15 cellular contexts compared by ENCODE assay signal in the genomic region with DNA sequence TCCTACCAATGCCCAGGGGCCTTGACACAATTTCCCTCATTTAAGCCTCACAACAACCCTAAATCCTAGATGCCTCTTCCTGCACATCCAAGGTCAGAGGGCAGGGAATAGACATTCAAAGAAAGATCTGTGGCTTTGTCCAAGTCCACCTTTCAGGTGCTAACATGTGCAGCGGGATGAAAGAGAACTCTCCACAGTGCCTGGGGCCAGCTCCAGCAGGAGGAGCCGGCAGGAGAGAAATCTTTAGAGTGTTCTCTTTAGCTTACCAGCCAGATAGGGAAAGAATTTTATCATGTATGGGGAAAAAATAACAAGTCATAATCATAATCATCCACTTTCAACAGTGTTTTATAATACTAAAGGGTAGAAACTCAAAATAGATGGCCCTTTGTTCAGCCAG.
DNase-seq lines count a peak whose midpoint lies in the region; ATAC-seq, FAIRE-seq and TF ChIP-seq lines count a peak whose summit lies in the region.
"Had no signal": no experiment of that assay in that cellular context is flagged by ENCODE, and none has a peak within 500 bp of the region (broad histone marks: within the 10 kb centered on the region; RNA-seq: fewer than 3 reads in every experiment).

No MANE protein-coding gene starts in this region.

- no peaks in the 10 kb centered on the region for H3K79me2 ChIP-seq in neural progenitor cell (ENCODE audit: low read depth)

- no peak overlapping the region for H3K4me3 ChIP-seq in cardiac muscle cell
- H3K4me3 ChIP-seq in RWPE2 (ENCODE audit: severe bottlenecking) = no peak overlapping the region
- no peak overlapping the region for H3K4me3 ChIP-seq in neural progenitor cell
- H3K4me3 ChIP-seq: GM12878, GM23338 had no signal

- H3K27me3 ChIP-seq in cardiac muscle cell (no peaks in the 10 kb centered on the region), RWPE2 (ENCODE audit: insufficient read depth, poor library complexity, severe bottlenecking) (no peaks in the 10 kb centered on the region), neural progenitor cell (no peaks in the 10 kb centered on the region)

- H3K4me1 ChIP-seq in cardiac muscle cell (ENCODE audit: low read depth) (peaks cover 3% of the 10 kb centered on the region), RWPE2 (ENCODE audit: insufficient read depth, poor library complexity, severe bottlenecking) (no peaks in the 10 kb centered on the region), neural progenitor cell (peaks cover 7% of the 10 kb centered on the region)

- H3K36me3 ChIP-seq in cardiac muscle cell (no peaks in the 10 kb centered on the region), RWPE2 (ENCODE audit: low read depth) (no peaks in the 10 kb centered on the region), neural progenitor cell (no peaks in the 10 kb centered on the region)

- H3K27ac Mint-ChIP-seq in neural progenitor cell = peak overlapping the region; percentile 35
- H3K27ac Mint-ChIP-seq: CD4-positive, alpha-beta memory T cell; GM23338; H9; IgD-negative memory B cell had no signal

- no peaks in the 10 kb centered on the region for H3K36me3 Mint-ChIP-seq in neural progenitor cell
- H3K36me3 Mint-ChIP-seq: CD4-positive, alpha-beta memory T cell; IgD-negative memory B cell had no signal

- H3K9me3 ChIP-seq in cardiac muscle cell (ENCODE audit: low read depth) (no peaks in the 10 kb centered on the region), RWPE2 (ENCODE audit: severe bottlenecking) (no peaks in the 10 kb centered on the region), neural progenitor cell (ENCODE audit: low read depth) (no peaks in the 10 kb centered on the region)

- no peak overlapping the region for H3K9ac ChIP-seq in neural progenitor cell

- peaks cover 10% of the 10 kb centered on the region for H3K27me3 Mint-ChIP-seq in neural progenitor cell (ENCODE audit: insufficient read depth, low read depth)

- no peak overlapping the region for H3K4me2 ChIP-seq in neural progenitor cell
- H3K4me2 ChIP-seq: GM23338 had no signal

- H3K4me1 Mint-ChIP-seq in neural progenitor cell = peaks cover 22% of the 10 kb centered on the region

- H3K4me3 Mint-ChIP-seq in neural progenitor cell = no peak overlapping the region
- H3K4me3 Mint-ChIP-seq: GM23338, H9, IgD-negative memory B cell had no signal

- no peak for FAIRE-seq in H54 (lab: Jason Lieb, UNC)
- FAIRE-seq: GM12878 had no signal

- TF ChIP-seq POLR2A in H54 (IDR thresholded peaks at IDR 0.05; ENCODE audit: low read depth, low read length) = no peak

- H3K9me3 Mint-ChIP-seq in neural progenitor cell = no peaks in the 10 kb centered on the region
- H3K9me3 Mint-ChIP-seq: CD4-positive, alpha-beta memory T cell; GM23338; H9 had no signal

- intact Hi-C loops in Right ventricle myocardium inferior (cut with DNase I) = no loop called here

- peak in 1 of 2 donors; percentile 37 for DNase-seq in cardiac muscle cell (ENCODE audit: low read depth in 1 of 2, low spot score in 1 of 2)
- no peak for DNase-seq in Right ventricle myocardium inferior (ENCODE audit: missing footprints)
- DNase-seq in RWPE2 (ENCODE audit: low spot score) = peak; percentile 6
- no peak for DNase-seq in neural progenitor cell (ENCODE audit: low spot score)
- no peak for DNase-seq in activated T-cell treated with anti-CD3 and anti-CD28 coated beads, Interleukin-2, amount 50 U/mL, for 1 hour
- no peak for DNase-seq in H54 (ENCODE audit: insufficient read length, low spot score)
- DNase-seq: ACHN; CD4-positive, alpha-beta memory T cell; DMS79; H9 had no signal

- TF ChIP-seq CTCF in cardiac muscle cell (IDR thresholded peaks at IDR 0.05; ENCODE audit: low read depth, low read length) = no peak
- no peak for TF ChIP-seq CTCF in RWPE2 (IDR thresholded peaks at IDR 0.05; ENCODE audit: poor library complexity, severe bottlenecking)
- no peak for TF ChIP-seq CTCF in neural progenitor cell (IDR thresholded peaks at IDR 0.05)

- no peak for ATAC-seq in Right ventricle myocardium inferior
- ATAC-seq in RWPE2 (ENCODE audit: low read depth) = no peak
- no peak for ATAC-seq in HG02610 (IDR thresholded peaks at IDR 0.05; ENCODE audit: unreplicated experiment)
- ATAC-seq: GM12878, GM23338 had no signal

- peak overlapping the region; percentile 15 for H3K27ac ChIP-seq in cardiac muscle cell
- H3K27ac ChIP-seq in RWPE2 (ENCODE audit: poor library complexity, severe bottlenecking) = no peak overlapping the region
- no peak overlapping the region for H3K27ac ChIP-seq in neural progenitor cell
- H3K27ac ChIP-seq: C4-2B had no signal

- H3F3A ChIP-seq in neural progenitor cell (ENCODE audit: low read depth) = no peaks in the 10 kb centered on the region

- H4K20me1 ChIP-seq in neural progenitor cell (ENCODE audit: low read depth) = no peaks in the 10 kb centered on the region

- no peak overlapping the region for H2AFZ ChIP-seq in neural progenitor cell (replicated peaks)
- H2AFZ ChIP-seq: GM23338 had no signal
